1 cellular context compared by ENCODE assay signal in genomic region chr13:23516190-23516589, GRCh38.
A peak's percentile ranks its signal among the peaks of the same experiment; 100 is the strongest.
TF ChIP-seq lines count a peak whose summit lies in the region.

No MANE protein-coding gene starts in this region.

TF ChIP-seq in HEK293, 187 proteins besides CTCF, POLR2A, EP300 and RAD21 (continued from another document):
- TF ChIP-seq FEZF1 (tag by site-specific recombination; IDR thresholded peaks at IDR 0.05): peak; percentile 19; the same call in 1 of the 2 replicates
